Comparison of ENCODE assay signal across 16 cellular contexts in the genomic region with DNA sequence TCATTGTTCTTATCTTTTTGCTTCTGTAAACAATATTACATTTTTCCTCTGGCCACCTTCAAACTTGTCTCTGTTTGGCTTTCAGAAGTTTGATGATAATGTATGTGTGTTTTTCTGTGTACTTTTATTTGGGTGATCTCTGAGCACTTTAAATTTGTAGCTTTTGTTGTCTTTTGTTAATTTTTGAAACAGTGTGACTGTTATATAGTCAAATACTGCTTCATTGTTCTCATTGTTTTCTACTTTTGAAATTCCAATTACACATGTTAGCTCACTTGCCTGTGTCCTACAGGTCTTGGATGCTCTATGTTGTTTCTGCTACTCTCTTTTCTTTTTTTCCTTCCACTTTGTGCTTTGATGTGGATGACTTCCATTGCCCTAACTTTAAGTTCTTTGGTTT.
DNase-seq lines count a peak whose midpoint lies in the region; ATAC-seq and TF ChIP-seq lines count a peak whose summit lies in the region.
"Had no signal": no experiment of that assay in that cellular context is flagged by ENCODE, and none has a peak within 500 bp of the region (broad histone marks: within the 10 kb centered on the region; RNA-seq: fewer than 3 reads in every experiment).

No MANE protein-coding gene starts in this region.

- DNase-seq in endothelial cell (ENCODE audit: low spot score) = no peak
- DNase-seq in inferior parietal cortex (ENCODE audit: extremely low spot score) = peak; percentile 36
- peak; percentile 13 for DNase-seq in putamen (ENCODE audit: low spot score)
- DNase-seq in NCI-H1105 treated with DMSO at 0.1 percent for 48 hours (lab: John Stamatoyannopoulos, UW) = no peak
- no peak for DNase-seq in SW480 (ENCODE audit: low spot score)
- DNase-seq in cerebellum (ENCODE audit: low spot score) = no peak
- DNase-seq: 8988T; CD4-positive, alpha-beta memory T cell; DMS79 treated with DMSO at 0.1 percent for 48 hours; GF-D8; H9 had no signal

- no peaks in the 10 kb centered on the region for H3K4me1 Mint-ChIP-seq in endothelial cell (ENCODE audit: unreplicated experiment)
- H3K4me1 Mint-ChIP-seq: CD14-positive monocyte; CD4-positive, alpha-beta memory T cell; IgD-negative memory B cell had no signal

- TF ChIP-seq CTCF in endothelial cell (IDR thresholded peaks at IDR 0.05; ENCODE audit: unreplicated experiment) = no peak

- peak overlapping the region; percentile 44 for H3K27ac ChIP-seq in angular gyrus (ENCODE audit: low read depth, low read length)
- H3K27ac ChIP-seq: BLaER1 had no signal

- H3K36me3 Mint-ChIP-seq in endothelial cell (ENCODE audit: low read depth, unreplicated experiment) = no peaks in the 10 kb centered on the region
- H3K36me3 Mint-ChIP-seq: CD14-positive monocyte; CD4-positive, alpha-beta memory T cell; IgD-negative memory B cell had no signal

- no peak overlapping the region for H3K4me3 Mint-ChIP-seq in endothelial cell (ENCODE audit: unreplicated experiment)
- H3K4me3 Mint-ChIP-seq: CD14-positive monocyte; CD4-positive, alpha-beta memory T cell; H9; IgD-negative memory B cell had no signal

- H3K27me3 Mint-ChIP-seq in endothelial cell (ENCODE audit: unreplicated experiment) = no peaks in the 10 kb centered on the region
- H3K27me3 Mint-ChIP-seq: CD4-positive, alpha-beta memory T cell; IgD-negative memory B cell had no signal

- peak overlapping the region; percentile 21 for H3K27ac Mint-ChIP-seq in endothelial cell (ENCODE audit: unreplicated experiment)
- H3K27ac Mint-ChIP-seq: CD14-positive monocyte; CD4-positive, alpha-beta memory T cell; H9; IgD-negative memory B cell had no signal

- no peaks in the 10 kb centered on the region for H3K9me3 Mint-ChIP-seq in endothelial cell (ENCODE audit: unreplicated experiment)
- H3K9me3 Mint-ChIP-seq: IgD-negative memory B cell had no signal

- ATAC-seq in HG02571 (IDR thresholded peaks at IDR 0.05; ENCODE audit: unreplicated experiment) = no peak

Comparison
In these comparisons a context has a peak if more than half of its experiments do, and no peak if none do; other contexts are left out.
1. DNase-seq: peak in inferior parietal cortex (single experiment) and putamen (single experiment); none in endothelial cell (single experiment), NCI-H1105 treated with DMSO at 0.1 percent for 48 hours (single experiment), SW480 (single experiment) and cerebellum (single experiment).